In the genomic region with DNA sequence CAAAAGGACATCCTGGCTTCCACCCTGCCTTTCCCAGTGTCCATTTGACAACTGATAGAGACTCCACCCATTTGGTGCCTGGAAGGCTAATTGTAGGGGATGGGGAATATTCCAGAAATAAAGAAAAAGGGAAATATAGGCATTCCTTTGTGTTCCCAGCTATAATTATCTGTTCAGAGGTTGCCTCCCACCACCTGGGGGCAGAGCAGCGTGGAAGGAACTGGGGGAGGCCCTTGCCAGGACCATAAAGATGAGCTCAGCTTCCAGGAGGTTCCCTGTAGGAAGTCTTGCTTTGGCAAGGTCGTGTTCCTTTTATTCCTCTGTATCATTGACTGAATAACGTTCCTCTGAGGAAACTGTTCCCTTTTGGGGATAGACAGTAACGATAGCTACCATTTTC, we compare ENCODE assay signal across 19 cellular contexts.
DNase-seq lines count a peak whose midpoint lies in the region; ATAC-seq and TF ChIP-seq lines count a peak whose summit lies in the region.
"Had no signal": no experiment of that assay in that cellular context is flagged by ENCODE, and none has a peak within 500 bp of the region (broad histone marks: within the 10 kb centered on the region; RNA-seq: fewer than 3 reads in every experiment).

No MANE protein-coding gene starts in this region.

- no peaks in the 10 kb centered on the region for H3K36me3 Mint-ChIP-seq in MCF 10A (ENCODE audit: insufficient read depth, unreplicated experiment)
- H3K36me3 Mint-ChIP-seq: CD8-positive, alpha-beta T cell; stimulated activated effector memory CD8-positive, alpha-beta T cell treated with anti-CD3 and anti-CD28 coated beads, Interleukin-12 subunit alpha, Interleukin-12 subunit beta, amount 100 ng/mL, for 72 hours had no signal

- no peak overlapping the region for H3K4me3 Mint-ChIP-seq in MCF 10A (ENCODE audit: unreplicated experiment)
- H3K4me3 Mint-ChIP-seq: CD8-positive, alpha-beta T cell; stimulated activated effector memory CD8-positive, alpha-beta T cell treated with anti-CD3 and anti-CD28 coated beads, Interleukin-12 subunit alpha, Interleukin-12 subunit beta, amount 100 ng/mL, for 72 hours had no signal

- no peaks in the 10 kb centered on the region for H3K36me3 ChIP-seq in breast epithelium
- H3K36me3 ChIP-seq: colonic mucosa, heart left ventricle, tibial artery had no signal

- H3K4me1 ChIP-seq in breast epithelium, result no peaks in the 10 kb centered on the region
- H3K4me1 ChIP-seq: A549, colonic mucosa, heart left ventricle, tibial artery had no signal

- H3K27ac ChIP-seq in breast epithelium (no peak overlapping the region), RWPE1 (peak overlapping the region; percentile 19; the same call in 1 of the 2 replicates)
- H3K27ac ChIP-seq: A549, colonic mucosa, heart left ventricle, tibial artery had no signal

- no peaks in the 10 kb centered on the region for H3K9me3 ChIP-seq in breast epithelium
- H3K9me3 ChIP-seq: A549, colonic mucosa, heart left ventricle, tibial artery had no signal

- no peak for ATAC-seq in GM18868 (IDR thresholded peaks at IDR 0.05; ENCODE audit: unreplicated experiment)
- no peak for ATAC-seq in GM21619 (IDR thresholded peaks at IDR 0.05; ENCODE audit: unreplicated experiment)
- ATAC-seq in GM21529 (IDR thresholded peaks at IDR 0.05; ENCODE audit: unreplicated experiment), result no peak
- ATAC-seq: CD8-positive, alpha-beta T cell; stimulated activated effector memory CD8-positive, alpha-beta T cell treated with anti-CD3 and anti-CD28 coated beads, Interleukin-12 subunit alpha, Interleukin-12 subunit beta, amount 100 ng/mL, for 72 hours had no signal

- TF ChIP-seq CTCF in MCF 10A (IDR thresholded peaks at IDR 0.05; ENCODE audit: unreplicated experiment) (no peak), breast epithelium (IDR thresholded peaks at IDR 0.05) (no peak), RWPE1 (conservative IDR thresholded peaks at IDR 0.05; ENCODE audit: low read depth) (no peak; the same call in 1 of the 2 replicates), fibroblast of villous mesenchyme (IDR thresholded peaks at IDR 0.05; ENCODE audit: insufficient read depth, low read depth, low read length) (peak; percentile 19)

- H3K27me3 Mint-ChIP-seq in MCF 10A (ENCODE audit: insufficient read depth, unreplicated experiment), result peaks cover 11% of the 10 kb centered on the region

- CTCF ChIA-PET in MCF 10A (lab: Yijun Ruan, JAX) (interaction anchor here (0.6 to 1.6 kb wide), 9 partner anchors 8 to 1057 kb away, joined by 3 to 6 read pairs (median 4); no protein-coding TSS in a partner anchor), RWPE1 (lab: Yijun Ruan, JAX) (interaction anchor here (0.5 to 1.4 kb wide), 7 partner anchors 17 to 442 kb away, joined by 3 to 7 read pairs (median 3); no protein-coding TSS in a partner anchor)

- intact Hi-C loops in MCF 10A (cut with micrococcal nuclease), result no loop called here
- intact Hi-C loops in breast epithelium (cut with DNase I; ENCODE audit: low total_unique reads), result no loop called here

- no peak overlapping the region for H3K4me3 ChIP-seq in breast epithelium
- H3K4me3 ChIP-seq in fibroblast of villous mesenchyme (ENCODE audit: low read depth, low read length), result no peak overlapping the region
- H3K4me3 ChIP-seq: A549, colonic mucosa, heart left ventricle, tibial artery had no signal

- BruUV-seq in MCF 10A (replicated peaks; lab: Mats Ljungman, UMichigan), result no TSS peak

- H3K9me3 Mint-ChIP-seq in MCF 10A (ENCODE audit: unreplicated experiment), result peaks cover 2% of the 10 kb centered on the region
- H3K9me3 Mint-ChIP-seq: CD8-positive, alpha-beta T cell; stimulated activated effector memory CD8-positive, alpha-beta T cell treated with anti-CD3 and anti-CD28 coated beads, Interleukin-12 subunit alpha, Interleukin-12 subunit beta, amount 100 ng/mL, for 72 hours had no signal

- no peak overlapping the region for H3K27ac Mint-ChIP-seq in MCF 10A (ENCODE audit: low read depth, unreplicated experiment)
- H3K27ac Mint-ChIP-seq: CD8-positive, alpha-beta T cell; stimulated activated effector memory CD8-positive, alpha-beta T cell treated with anti-CD3 and anti-CD28 coated beads, Interleukin-12 subunit alpha, Interleukin-12 subunit beta, amount 100 ng/mL, for 72 hours had no signal

- POLR2A ChIA-PET in MCF 10A (lab: Yijun Ruan, JAX) (interaction anchor here (0.6 kb wide), 2 partner anchors 157 to 849 kb away, joined by 3 read pairs; no protein-coding TSS in a partner anchor), RWPE1 (lab: Yijun Ruan, JAX; ENCODE audit: low non-redundant PET) (no interaction called here)

- DNase-seq in MCF 10A (ENCODE audit: unreplicated experiment) (peak; percentile 20), breast epithelium (ENCODE audit: low spot score in 2 of 2) (no peak), RWPE1 (ENCODE audit: low spot score) (no peak), fibroblast of villous mesenchyme (ENCODE audit: low read depth) (peak; percentile 8), kidney glomerular epithelial cell (lab: John Stamatoyannopoulos, UW) (no peak)
- DNase-seq: activated CD4-positive, alpha-beta T cell treated with anti-CD3 and anti-CD28 coated beads, Interleukin-2, amount 50 U/mL, for 4 hours; CD8-positive, alpha-beta T cell; colonic mucosa; erythroblast; NCI-H1105; NCI-H226; occipital lobe had no signal

- H3K4me1 Mint-ChIP-seq in MCF 10A (ENCODE audit: insufficient read depth, unreplicated experiment), result no peaks in the 10 kb centered on the region
- H3K4me1 Mint-ChIP-seq: stimulated activated effector memory CD8-positive, alpha-beta T cell treated with anti-CD3 and anti-CD28 coated beads, Interleukin-12 subunit alpha, Interleukin-12 subunit beta, amount 100 ng/mL, for 72 hours had no signal

- TF ChIP-seq POLR2A in breast epithelium (IDR thresholded peaks at IDR 0.05), result no peak

- no peaks in the 10 kb centered on the region for H3K27me3 ChIP-seq in breast epithelium
- H3K27me3 ChIP-seq: colonic mucosa, tibial artery had no signal

Comparison
In these comparisons a context has a peak if more than half of its experiments do, and no peak if none do; other contexts are left out.
1. DNase-seq: peak in MCF 10A (single experiment) and fibroblast of villous mesenchyme (single experiment); none in breast epithelium (0 of 2), RWPE1 (single experiment) and kidney glomerular epithelial cell (single experiment).